ENCODE assay signal across 1 cellular context in the genomic region with DNA sequence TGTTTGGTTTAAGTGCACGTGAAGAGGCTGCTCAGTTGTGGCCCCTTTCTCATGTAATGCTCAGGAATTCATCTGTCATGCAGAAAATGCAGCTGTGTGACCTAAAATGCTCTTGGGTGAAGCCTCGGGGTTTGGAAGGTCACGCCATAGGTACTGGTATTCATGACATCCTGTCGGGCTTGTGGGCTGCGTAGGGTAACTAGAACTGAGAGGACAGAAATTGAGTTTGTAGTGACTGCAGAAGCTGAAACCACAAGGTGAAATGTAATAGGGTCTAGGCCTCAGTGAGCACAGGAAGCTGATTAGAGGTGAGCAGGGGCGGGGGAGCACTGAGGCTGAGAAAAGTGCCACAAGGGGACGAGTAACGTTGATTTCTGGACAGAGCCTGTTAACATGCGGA.
TF ChIP-seq lines count a peak whose summit lies in the region.

No MANE protein-coding gene starts in this region.

TF ChIP-seq in GM12878, 131 proteins besides CTCF, POLR2A, EP300 and RAD21 (continued from another document):
- TF ChIP-seq CEBPB (IDR thresholded peaks at IDR 0.05; ENCODE audit: borderline replicate concordance in 1 of 2, low read depth in 2 of 2, low read length in 2 of 2) (no peak), SREBF1 (IDR thresholded peaks at IDR 0.05; ENCODE audit: low read length) (no peak), IKZF1 (conservative IDR thresholded peaks at IDR 0.05) (peak; percentile 36; the same call in 1 of the 2 replicates), YBX1 (IDR thresholded peaks at IDR 0.05) (no peak), MTA2 (IDR thresholded peaks at IDR 0.05; ENCODE audit: low read depth) (peak; percentile 64; the same call in 1 of the 2 replicates), CBX5 (IDR thresholded peaks at IDR 0.05; ENCODE audit: low read depth) (0 out of 2 replicates have a peak, but pooled peaks have one; percentile 20), ESRRA (IDR thresholded peaks at IDR 0.05; ENCODE audit: low read length) (no peak), WRNIP1 (IDR thresholded peaks at IDR 0.05; ENCODE audit: borderline replicate concordance, low read depth, low read length) (no peak), MEF2B (IDR thresholded peaks at IDR 0.05; ENCODE audit: partially characterized antibody, poor library complexity, severe bottlenecking) (no peak), ZBED1 (IDR thresholded peaks at IDR 0.05; ENCODE audit: borderline replicate concordance) (no peak), CREB1 (IDR thresholded peaks at IDR 0.05; ENCODE audit: low read depth) (peak; percentile 72; the same call in 1 of the 2 replicates), CBFB (IDR thresholded peaks at IDR 0.05; ENCODE audit: low read depth) (peak; percentile 64; the same call in 1 of the 2 replicates), HDAC2 (IDR thresholded peaks at IDR 0.05) (no peak), GATAD2B (conservative IDR thresholded peaks at IDR 0.05; ENCODE audit: low read depth) (no peak), NFIC (IDR thresholded peaks at IDR 0.05; ENCODE audit: low read depth, low read length) (peak; percentile 53; the same call in 1 of the 2 replicates), STAT1 (conservative IDR thresholded peaks at IDR 0.05) (no peak), PAX5 (IDR thresholded peaks at IDR 0.05; ENCODE audit: borderline replicate concordance, low read depth, low read length) (peak; percentile 83; the same call in 1 of the 2 replicates), TCF3 (IDR thresholded peaks at IDR 0.05; ENCODE audit: borderline replicate concordance, insufficient read depth, low read depth, low read length) (no peak), SPI1 (IDR thresholded peaks at IDR 0.05; ENCODE audit: borderline replicate concordance, insufficient read depth, low read depth, low read length) (no peak), MTA3 (IDR thresholded peaks at IDR 0.05; ENCODE audit: borderline replicate concordance, low read length) (no peak), NR2C1 (IDR thresholded peaks at IDR 0.05) (no peak), TCF12 (IDR thresholded peaks at IDR 0.05; ENCODE audit: low read depth, low read length) (0 out of 2 replicates have a peak, but pooled peaks have one; percentile 20), DPF2 (IDR thresholded peaks at IDR 0.05) (peak; percentile 35; the same call in 1 of the 2 replicates)
- TF ChIP-seq, protein P1, sequence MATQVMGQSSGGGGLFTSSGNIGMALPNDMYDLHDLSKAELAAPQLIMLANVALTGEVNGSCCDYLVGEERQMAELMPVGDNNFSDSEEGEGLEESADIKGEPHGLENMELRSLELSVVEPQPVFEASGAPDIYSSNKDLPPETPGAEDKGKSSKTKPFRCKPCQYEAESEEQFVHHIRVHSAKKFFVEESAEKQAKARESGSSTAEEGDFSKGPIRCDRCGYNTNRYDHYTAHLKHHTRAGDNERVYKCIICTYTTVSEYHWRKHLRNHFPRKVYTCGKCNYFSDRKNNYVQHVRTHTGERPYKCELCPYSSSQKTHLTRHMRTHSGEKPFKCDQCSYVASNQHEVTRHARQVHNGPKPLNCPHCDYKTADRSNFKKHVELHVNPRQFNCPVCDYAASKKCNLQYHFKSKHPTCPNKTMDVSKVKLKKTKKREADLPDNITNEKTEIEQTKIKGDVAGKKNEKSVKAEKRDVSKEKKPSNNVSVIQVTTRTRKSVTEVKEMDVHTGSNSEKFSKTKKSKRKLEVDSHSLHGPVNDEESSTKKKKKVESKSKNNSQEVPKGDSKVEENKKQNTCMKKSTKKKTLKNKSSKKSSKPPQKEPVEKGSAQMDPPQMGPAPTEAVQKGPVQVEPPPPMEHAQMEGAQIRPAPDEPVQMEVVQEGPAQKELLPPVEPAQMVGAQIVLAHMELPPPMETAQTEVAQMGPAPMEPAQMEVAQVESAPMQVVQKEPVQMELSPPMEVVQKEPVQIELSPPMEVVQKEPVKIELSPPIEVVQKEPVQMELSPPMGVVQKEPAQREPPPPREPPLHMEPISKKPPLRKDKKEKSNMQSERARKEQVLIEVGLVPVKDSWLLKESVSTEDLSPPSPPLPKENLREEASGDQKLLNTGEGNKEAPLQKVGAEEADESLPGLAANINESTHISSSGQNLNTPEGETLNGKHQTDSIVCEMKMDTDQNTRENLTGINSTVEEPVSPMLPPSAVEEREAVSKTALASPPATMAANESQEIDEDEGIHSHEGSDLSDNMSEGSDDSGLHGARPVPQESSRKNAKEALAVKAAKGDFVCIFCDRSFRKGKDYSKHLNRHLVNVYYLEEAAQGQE (IDR thresholded peaks at IDR 0.05; ENCODE audit: low read depth, low read length), result no peak
- TF ChIP-seq, protein P2, sequence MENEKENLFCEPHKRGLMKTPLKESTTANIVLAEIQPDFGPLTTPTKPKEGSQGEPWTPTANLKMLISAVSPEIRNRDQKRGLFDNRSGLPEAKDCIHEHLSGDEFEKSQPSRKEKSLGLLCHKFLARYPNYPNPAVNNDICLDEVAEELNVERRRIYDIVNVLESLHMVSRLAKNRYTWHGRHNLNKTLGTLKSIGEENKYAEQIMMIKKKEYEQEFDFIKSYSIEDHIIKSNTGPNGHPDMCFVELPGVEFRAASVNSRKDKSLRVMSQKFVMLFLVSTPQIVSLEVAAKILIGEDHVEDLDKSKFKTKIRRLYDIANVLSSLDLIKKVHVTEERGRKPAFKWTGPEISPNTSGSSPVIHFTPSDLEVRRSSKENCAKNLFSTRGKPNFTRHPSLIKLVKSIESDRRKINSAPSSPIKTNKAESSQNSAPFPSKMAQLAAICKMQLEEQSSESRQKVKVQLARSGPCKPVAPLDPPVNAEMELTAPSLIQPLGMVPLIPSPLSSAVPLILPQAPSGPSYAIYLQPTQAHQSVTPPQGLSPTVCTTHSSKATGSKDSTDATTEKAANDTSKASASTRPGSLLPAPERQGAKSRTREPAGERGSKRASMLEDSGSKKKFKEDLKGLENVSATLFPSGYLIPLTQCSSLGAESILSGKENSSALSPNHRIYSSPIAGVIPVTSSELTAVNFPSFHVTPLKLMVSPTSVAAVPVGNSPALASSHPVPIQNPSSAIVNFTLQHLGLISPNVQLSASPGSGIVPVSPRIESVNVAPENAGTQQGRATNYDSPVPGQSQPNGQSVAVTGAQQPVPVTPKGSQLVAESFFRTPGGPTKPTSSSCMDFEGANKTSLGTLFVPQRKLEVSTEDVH (IDR thresholded peaks at IDR 0.05; ENCODE audit: low read depth, partially characterized antibody), result no peak
- TF ChIP-seq, protein P3, sequence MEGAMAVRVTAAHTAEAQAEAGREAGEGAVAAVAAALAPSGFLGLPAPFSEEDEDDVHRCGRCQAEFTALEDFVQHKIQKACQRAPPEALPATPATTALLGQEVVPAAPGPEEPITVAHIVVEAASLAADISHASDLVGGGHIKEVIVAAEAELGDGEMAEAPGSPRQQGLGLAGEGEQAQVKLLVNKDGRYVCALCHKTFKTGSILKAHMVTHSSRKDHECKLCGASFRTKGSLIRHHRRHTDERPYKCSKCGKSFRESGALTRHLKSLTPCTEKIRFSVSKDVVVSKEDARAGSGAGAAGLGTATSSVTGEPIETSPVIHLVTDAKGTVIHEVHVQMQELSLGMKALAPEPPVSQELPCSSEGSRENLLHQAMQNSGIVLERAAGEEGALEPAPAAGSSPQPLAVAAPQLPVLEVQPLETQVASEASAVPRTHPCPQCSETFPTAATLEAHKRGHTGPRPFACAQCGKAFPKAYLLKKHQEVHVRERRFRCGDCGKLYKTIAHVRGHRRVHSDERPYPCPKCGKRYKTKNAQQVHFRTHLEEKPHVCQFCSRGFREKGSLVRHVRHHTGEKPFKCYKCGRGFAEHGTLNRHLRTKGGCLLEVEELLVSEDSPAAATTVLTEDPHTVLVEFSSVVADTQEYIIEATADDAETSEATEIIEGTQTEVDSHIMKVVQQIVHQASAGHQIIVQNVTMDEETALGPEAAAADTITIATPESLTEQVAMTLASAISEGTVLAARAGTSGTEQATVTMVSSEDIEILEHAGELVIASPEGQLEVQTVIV (IDR thresholded peaks at IDR 0.05; ENCODE audit: borderline replicate concordance, partially characterized antibody), result no peak
- TF ChIP-seq, protein P4, sequence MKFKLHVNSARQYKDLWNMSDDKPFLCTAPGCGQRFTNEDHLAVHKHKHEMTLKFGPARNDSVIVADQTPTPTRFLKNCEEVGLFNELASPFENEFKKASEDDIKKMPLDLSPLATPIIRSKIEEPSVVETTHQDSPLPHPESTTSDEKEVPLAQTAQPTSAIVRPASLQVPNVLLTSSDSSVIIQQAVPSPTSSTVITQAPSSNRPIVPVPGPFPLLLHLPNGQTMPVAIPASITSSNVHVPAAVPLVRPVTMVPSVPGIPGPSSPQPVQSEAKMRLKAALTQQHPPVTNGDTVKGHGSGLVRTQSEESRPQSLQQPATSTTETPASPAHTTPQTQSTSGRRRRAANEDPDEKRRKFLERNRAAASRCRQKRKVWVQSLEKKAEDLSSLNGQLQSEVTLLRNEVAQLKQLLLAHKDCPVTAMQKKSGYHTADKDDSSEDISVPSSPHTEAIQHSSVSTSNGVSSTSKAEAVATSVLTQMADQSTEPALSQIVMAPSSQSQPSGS (IDR thresholded peaks at IDR 0.05; ENCODE audit: low read length), result peak; percentile 40; the same call in 1 of the 2 replicates
- TF ChIP-seq, protein P5, sequence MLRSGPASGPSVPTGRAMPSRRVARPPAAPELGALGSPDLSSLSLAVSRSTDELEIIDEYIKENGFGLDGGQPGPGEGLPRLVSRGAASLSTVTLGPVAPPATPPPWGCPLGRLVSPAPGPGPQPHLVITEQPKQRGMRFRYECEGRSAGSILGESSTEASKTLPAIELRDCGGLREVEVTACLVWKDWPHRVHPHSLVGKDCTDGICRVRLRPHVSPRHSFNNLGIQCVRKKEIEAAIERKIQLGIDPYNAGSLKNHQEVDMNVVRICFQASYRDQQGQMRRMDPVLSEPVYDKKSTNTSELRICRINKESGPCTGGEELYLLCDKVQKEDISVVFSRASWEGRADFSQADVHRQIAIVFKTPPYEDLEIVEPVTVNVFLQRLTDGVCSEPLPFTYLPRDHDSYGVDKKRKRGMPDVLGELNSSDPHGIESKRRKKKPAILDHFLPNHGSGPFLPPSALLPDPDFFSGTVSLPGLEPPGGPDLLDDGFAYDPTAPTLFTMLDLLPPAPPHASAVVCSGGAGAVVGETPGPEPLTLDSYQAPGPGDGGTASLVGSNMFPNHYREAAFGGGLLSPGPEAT (IDR thresholded peaks at IDR 0.05; ENCODE audit: low read depth), result 0 out of 2 replicates have a peak, but pooled peaks have one; percentile 31
